In the genomic region with DNA sequence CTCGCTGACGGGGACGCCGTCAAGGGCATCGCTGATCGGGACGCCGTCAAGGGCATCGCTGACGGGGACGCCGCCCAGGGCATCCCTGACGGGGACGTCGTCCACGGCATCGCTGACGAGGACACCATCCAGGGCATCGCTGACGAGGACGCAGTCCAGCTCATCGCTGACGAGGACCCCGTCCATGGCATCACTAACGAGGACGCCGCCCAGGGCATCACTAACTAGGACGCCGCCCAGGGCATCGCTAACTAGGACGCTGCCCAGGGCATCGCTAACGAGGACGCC, we compare ENCODE assay signal across 26 cellular contexts.
"Had no signal": no experiment of that assay in that cellular context is flagged by ENCODE, and none has a peak within 500 bp of the region (broad histone marks: within the 10 kb centered on the region; RNA-seq: fewer than 3 reads in every experiment).

No MANE protein-coding gene starts in this region.

- H3K9me3 ChIP-seq: gastrocnemius medialis, lower lobe of right lung had no signal

- H3K36me3 ChIP-seq: esophagus squamous epithelium, gastrocnemius medialis, heart right ventricle, left lung, lower lobe of right lung had no signal

- H3K27ac Mint-ChIP-seq: mesothelial cell of epicardium, naive B cell had no signal

- H3K27me3 Mint-ChIP-seq: naive B cell had no signal

- DNase-seq: dermis blood vessel endothelial cell; dorsolateral prefrontal cortex; effector CD4-positive, alpha-beta T cell; effector memory CD4-positive, alpha-beta T cell; esophagus squamous epithelium; foreskin fibroblast; foreskin melanocyte; gastrocnemius medialis; glutamatergic neuron; head of caudate nucleus; heart right ventricle; hippocampal formation; left cardiac atrium; left lung; left ventricle myocardium superior; lower lobe of right lung; mesenchymal stem cell; mucosa of descending colon; naive B cell had no signal

- FAIRE-seq: colon, endothelial cell of umbilical vein, islet of Langerhans, keratinocyte had no signal

- H3K27me3 ChIP-seq: esophagus squamous epithelium, gastrocnemius medialis, heart right ventricle, left lung had no signal

- ATAC-seq: esophagus mucosa, gastrocnemius medialis, heart right ventricle, left cardiac atrium, left lung, left ventricle myocardium superior, lower lobe of right lung, mucosa of descending colon had no signal

- H3K4me1 ChIP-seq: esophagus squamous epithelium, gastrocnemius medialis, heart right ventricle, left lung, lower lobe of right lung had no signal

- H3K36me3 Mint-ChIP-seq: naive B cell had no signal

- H3K27ac ChIP-seq: coronary artery, dorsolateral prefrontal cortex, esophagus squamous epithelium, gastrocnemius medialis, heart right ventricle, left lung, lower lobe of right lung had no signal

- H3K4me3 ChIP-seq: coronary artery, dorsolateral prefrontal cortex, esophagus squamous epithelium, gastrocnemius medialis, heart right ventricle, left lung, lower lobe of right lung, mucosa of descending colon had no signal

- H3K4me1 Mint-ChIP-seq: mesothelial cell of epicardium, naive B cell had no signal

- H3K4me3 Mint-ChIP-seq: mesothelial cell of epicardium, naive B cell had no signal
